ENCODE assay signal across 9 cellular contexts in genomic region chr12:65631621-65632111, GRCh38.
DNase-seq lines count a peak whose midpoint lies in the region; ATAC-seq and TF ChIP-seq lines count a peak whose summit lies in the region.
"Had no signal": no experiment of that assay in that cellular context is flagged by ENCODE, and none has a peak within 500 bp of the region (broad histone marks: within the 10 kb centered on the region; RNA-seq: fewer than 3 reads in every experiment).

No MANE protein-coding gene starts in this region.

- H3K4me3 ChIP-seq in HEK293 (ENCODE audit: low read depth, low read length), result no peak overlapping the region
- H3K4me3 ChIP-seq in ascending aorta, result no peak overlapping the region

- H3K4me1 ChIP-seq in HEK293 (ENCODE audit: control insufficient read depth, insufficient read depth, low read length), result peaks cover 27% of the 10 kb centered on the region
- peaks cover 0 to 8% of the 10 kb centered on the region in 2 donors for H3K4me1 ChIP-seq in ascending aorta

- POLR2A ChIA-PET in HEK293 (lab: Yijun Ruan, JAX) (interaction anchor here (1.0 to 1.2 kb wide), 2 partner anchors 29 to 99 kb away, joined by 3 read pairs; no protein-coding TSS in a partner anchor), GM10248 (lab: Yijun Ruan, JAX) (no interaction called here)

- intact Hi-C loops in ascending aorta (cut with DNase I), result loop anchor here (5.0 kb wide), 1 partner anchor 94 kb away; no protein-coding TSS in a partner anchor
- intact Hi-C loops in left ventricle myocardium superior (cut with micrococcal nuclease), result no loop called here

- H3K27me3 ChIP-seq in ascending aorta, result no peaks in the 10 kb centered on the region

- H3K9me3 ChIP-seq in HEK293 (ENCODE audit: control insufficient read depth, insufficient read depth, low read depth, low read length) (no peaks in the 10 kb centered on the region), ascending aorta (no peaks in the 10 kb centered on the region)

- peak; percentile 92 for ATAC-seq in left ventricle myocardium superior
- no peak for ATAC-seq in HG02759 (IDR thresholded peaks at IDR 0.05; ENCODE audit: unreplicated experiment)
- ATAC-seq in GM18870 (IDR thresholded peaks at IDR 0.05; ENCODE audit: unreplicated experiment), result no peak

- DNase-seq in ascending aorta (ENCODE audit: low spot score in 2 of 2) (peak in 1 of 2 donors; percentile 68), left ventricle myocardium superior (no peak), stromal cell of bone marrow (ENCODE audit: low read depth) (peak; percentile 100), GM10248 (ENCODE audit: extremely low spot score) (no peak), COR-L47 (lab: John Stamatoyannopoulos, UW) (no peak)
- DNase-seq: WERI-Rb-1 had no signal

- H3K27ac ChIP-seq in HEK293 (ENCODE audit: extremely low read depth, low read depth, low read length) (peak overlapping the region; percentile 72), ascending aorta (peak overlapping the region; percentile 14 to 26)
- H3K27ac ChIP-seq: WERI-Rb-1 had no signal

- no peak for TF ChIP-seq CTCF in HEK293 (tag by site-specific recombination; IDR thresholded peaks at IDR 0.05)
- TF ChIP-seq CTCF in ascending aorta (IDR thresholded peaks at IDR 0.05), result no peak
- TF ChIP-seq CTCF in GM10248 (IDR thresholded peaks at IDR 0.05; ENCODE audit: control extremely low read depth, extremely low read depth, low read depth, missing control alignments), result no peak

- CTCF ChIA-PET in HEK293 (lab: Yijun Ruan, JAX), result interaction anchor here (0.6 to 1.5 kb wide), 4 partner anchors 29 to 157 kb away, joined by 4 to 6 read pairs (median 4); no protein-coding TSS in a partner anchor
- CTCF ChIA-PET in GM10248 (lab: Yijun Ruan, JAX), result no interaction called here

- H3K36me3 ChIP-seq in HEK293 (ENCODE audit: control insufficient read depth in 2 of 2, insufficient read depth in 1 of 2, low read length in 2 of 2) (no peaks in the 10 kb centered on the region), ascending aorta (no peaks in the 10 kb centered on the region)
- H3K36me3 ChIP-seq: WERI-Rb-1 had no signal

TF ChIP-seq in HEK293, 187 proteins besides CTCF, POLR2A, EP300 and RAD21 (continues in another document):
- peak; percentile 82 for TF ChIP-seq ZNF843 (tag by site-specific recombination; IDR thresholded peaks at IDR 0.05)
- TF ChIP-seq ZBTB6 (tag by site-specific recombination; IDR thresholded peaks at IDR 0.05), result no peak
- TF ChIP-seq ZNF768 (tag by site-specific recombination; IDR thresholded peaks at IDR 0.05), result no peak
- TF ChIP-seq ZNF518A (tag by site-specific recombination; conservative IDR thresholded peaks at IDR 0.05; ENCODE audit: low read depth), result 0 out of 2 replicates have a peak, but pooled peaks have one; percentile 46
- no peak for TF ChIP-seq SETDB1 (IDR thresholded peaks at IDR 0.05; ENCODE audit: insufficient read length, low read length)
- TF ChIP-seq EGR2 (tag by site-specific recombination; IDR thresholded peaks at IDR 0.05; ENCODE audit: low read depth), result no peak
- TF ChIP-seq ZNF510 (tag by site-specific recombination; IDR thresholded peaks at IDR 0.05; ENCODE audit: insufficient replicate concordance), result no peak
- no peak for TF ChIP-seq ZBTB11 (tag by site-specific recombination; conservative IDR thresholded peaks at IDR 0.05; ENCODE audit: low read depth)
- no peak for TF ChIP-seq ZBTB26 (tag by site-specific recombination; optimal IDR thresholded peaks at IDR 0.05)
- peak; percentile 95 for TF ChIP-seq ZNF629 (tag by site-specific recombination; IDR thresholded peaks at IDR 0.05)
- no peak for TF ChIP-seq KLF7 (tag by site-specific recombination; IDR thresholded peaks at IDR 0.05; ENCODE audit: borderline replicate concordance)
- TF ChIP-seq ZNF571 (tag by site-specific recombination; IDR thresholded peaks at IDR 0.05), result no peak
